Comparison of ENCODE assay signal across 2 cellular contexts in the genomic region with DNA sequence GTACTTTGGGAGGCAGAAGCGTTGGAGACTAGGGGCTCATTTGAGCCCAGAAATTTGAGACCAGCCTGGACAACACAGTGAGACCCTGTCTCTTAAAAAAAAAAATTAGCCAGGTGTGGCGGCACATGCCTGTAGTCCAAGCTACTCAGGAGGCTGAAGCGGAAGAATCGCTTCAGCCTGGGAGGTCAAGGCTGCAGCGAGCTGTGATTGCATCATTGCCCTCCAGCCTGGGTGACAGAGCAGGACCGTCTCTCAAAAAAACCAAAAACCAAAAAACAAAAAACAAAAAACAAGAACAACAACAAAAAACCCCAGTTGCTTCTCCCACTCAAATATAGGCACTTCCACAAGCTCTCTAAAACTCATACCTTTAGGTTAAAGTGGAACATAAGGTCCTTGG.
A peak's percentile ranks its signal among the peaks of the same experiment; 100 is the strongest.
TF ChIP-seq lines count a peak whose summit lies in the region.

No MANE protein-coding gene starts in this region.

TF ChIP-seq in HepG2, 621 proteins besides CTCF, POLR2A, EP300 and RAD21:
- no peak for TF ChIP-seq TBL1XR1 (IDR thresholded peaks at IDR 0.05; ENCODE audit: borderline replicate concordance, low read length, partially characterized antibody)
- no peak for TF ChIP-seq ZNF230 (CRISPR knock-in tag; IDR thresholded peaks at IDR 0.05)
- TF ChIP-seq, protein P1, sequence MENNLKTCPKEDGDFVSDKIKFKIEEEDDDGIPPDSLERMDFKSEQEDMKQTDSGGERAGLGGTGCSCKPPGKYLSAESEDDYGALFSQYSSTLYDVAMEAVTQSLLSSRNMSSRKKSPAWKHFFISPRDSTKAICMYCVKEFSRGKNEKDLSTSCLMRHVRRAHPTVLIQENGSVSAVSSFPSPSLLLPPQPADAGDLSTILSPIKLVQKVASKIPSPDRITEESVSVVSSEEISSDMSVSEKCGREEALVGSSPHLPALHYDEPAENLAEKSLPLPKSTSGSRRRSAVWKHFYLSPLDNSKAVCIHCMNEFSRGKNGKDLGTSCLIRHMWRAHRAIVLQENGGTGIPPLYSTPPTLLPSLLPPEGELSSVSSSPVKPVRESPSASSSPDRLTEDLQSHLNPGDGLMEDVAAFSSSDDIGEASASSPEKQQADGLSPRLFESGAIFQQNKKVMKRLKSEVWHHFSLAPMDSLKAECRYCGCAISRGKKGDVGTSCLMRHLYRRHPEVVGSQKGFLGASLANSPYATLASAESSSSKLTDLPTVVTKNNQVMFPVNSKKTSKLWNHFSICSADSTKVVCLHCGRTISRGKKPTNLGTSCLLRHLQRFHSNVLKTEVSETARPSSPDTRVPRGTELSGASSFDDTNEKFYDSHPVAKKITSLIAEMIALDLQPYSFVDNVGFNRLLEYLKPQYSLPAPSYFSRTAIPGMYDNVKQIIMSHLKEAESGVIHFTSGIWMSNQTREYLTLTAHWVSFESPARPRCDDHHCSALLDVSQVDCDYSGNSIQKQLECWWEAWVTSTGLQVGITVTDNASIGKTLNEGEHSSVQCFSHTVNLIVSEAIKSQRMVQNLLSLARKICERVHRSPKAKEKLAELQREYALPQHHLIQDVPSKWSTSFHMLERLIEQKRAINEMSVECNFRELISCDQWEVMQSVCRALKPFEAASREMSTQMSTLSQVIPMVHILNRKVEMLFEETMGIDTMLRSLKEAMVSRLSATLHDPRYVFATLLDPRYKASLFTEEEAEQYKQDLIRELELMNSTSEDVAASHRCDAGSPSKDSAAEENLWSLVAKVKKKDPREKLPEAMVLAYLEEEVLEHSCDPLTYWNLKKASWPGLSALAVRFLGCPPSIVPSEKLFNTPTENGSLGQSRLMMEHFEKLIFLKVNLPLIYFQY (CRISPR knock-in tag; IDR thresholded peaks at IDR 0.05; ENCODE audit: borderline replicate concordance): no peak
- TF ChIP-seq CEBPB (IDR thresholded peaks at IDR 0.05; ENCODE audit: borderline replicate concordance, low read depth, low read length): peak; percentile 46; the same call in 1 of the 2 replicates
- no peak for TF ChIP-seq ZSCAN9 (CRISPR knock-in tag; IDR thresholded peaks at IDR 0.05; ENCODE audit: borderline replicate concordance)
- no peak for TF ChIP-seq ZNF253 (CRISPR knock-in tag; IDR thresholded peaks at IDR 0.05; ENCODE audit: borderline replicate concordance)
- TF ChIP-seq CEBPG (CRISPR knock-in tag; IDR thresholded peaks at IDR 0.05): 0 out of 2 replicates have a peak, but pooled peaks have one; percentile 30
- TF ChIP-seq, protein P2, sequence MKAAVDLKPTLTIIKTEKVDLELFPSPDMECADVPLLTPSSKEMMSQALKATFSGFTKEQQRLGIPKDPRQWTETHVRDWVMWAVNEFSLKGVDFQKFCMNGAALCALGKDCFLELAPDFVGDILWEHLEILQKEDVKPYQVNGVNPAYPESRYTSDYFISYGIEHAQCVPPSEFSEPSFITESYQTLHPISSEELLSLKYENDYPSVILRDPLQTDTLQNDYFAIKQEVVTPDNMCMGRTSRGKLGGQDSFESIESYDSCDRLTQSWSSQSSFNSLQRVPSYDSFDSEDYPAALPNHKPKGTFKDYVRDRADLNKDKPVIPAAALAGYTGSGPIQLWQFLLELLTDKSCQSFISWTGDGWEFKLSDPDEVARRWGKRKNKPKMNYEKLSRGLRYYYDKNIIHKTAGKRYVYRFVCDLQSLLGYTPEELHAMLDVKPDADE (CRISPR knock-in tag; IDR thresholded peaks at IDR 0.05): no peak
- TF ChIP-seq HDAC6 (IDR thresholded peaks at IDR 0.05; ENCODE audit: low read depth, low read length): no peak
- peak; percentile 38; the same call in 1 of the 2 replicates for TF ChIP-seq ATF7 (IDR thresholded peaks at IDR 0.05)
- no peak for TF ChIP-seq ATF7 (CRISPR knock-in tag; IDR thresholded peaks at IDR 0.05)
- TF ChIP-seq, protein P3, sequence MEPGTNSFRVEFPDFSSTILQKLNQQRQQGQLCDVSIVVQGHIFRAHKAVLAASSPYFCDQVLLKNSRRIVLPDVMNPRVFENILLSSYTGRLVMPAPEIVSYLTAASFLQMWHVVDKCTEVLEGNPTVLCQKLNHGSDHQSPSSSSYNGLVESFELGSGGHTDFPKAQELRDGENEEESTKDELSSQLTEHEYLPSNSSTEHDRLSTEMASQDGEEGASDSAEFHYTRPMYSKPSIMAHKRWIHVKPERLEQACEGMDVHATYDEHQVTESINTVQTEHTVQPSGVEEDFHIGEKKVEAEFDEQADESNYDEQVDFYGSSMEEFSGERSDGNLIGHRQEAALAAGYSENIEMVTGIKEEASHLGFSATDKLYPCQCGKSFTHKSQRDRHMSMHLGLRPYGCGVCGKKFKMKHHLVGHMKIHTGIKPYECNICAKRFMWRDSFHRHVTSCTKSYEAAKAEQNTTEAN (CRISPR knock-in tag; conservative IDR thresholded peaks at IDR 0.05): no peak

TF ChIP-seq in K562, 482 proteins besides CTCF, POLR2A, EP300 and RAD21 (continues in another document):
- peak; percentile 14 for TF ChIP-seq ZFP36 (IDR thresholded peaks at IDR 0.05; ENCODE audit: low read depth, low read length, partially characterized antibody)
- TF ChIP-seq, protein P4, sequence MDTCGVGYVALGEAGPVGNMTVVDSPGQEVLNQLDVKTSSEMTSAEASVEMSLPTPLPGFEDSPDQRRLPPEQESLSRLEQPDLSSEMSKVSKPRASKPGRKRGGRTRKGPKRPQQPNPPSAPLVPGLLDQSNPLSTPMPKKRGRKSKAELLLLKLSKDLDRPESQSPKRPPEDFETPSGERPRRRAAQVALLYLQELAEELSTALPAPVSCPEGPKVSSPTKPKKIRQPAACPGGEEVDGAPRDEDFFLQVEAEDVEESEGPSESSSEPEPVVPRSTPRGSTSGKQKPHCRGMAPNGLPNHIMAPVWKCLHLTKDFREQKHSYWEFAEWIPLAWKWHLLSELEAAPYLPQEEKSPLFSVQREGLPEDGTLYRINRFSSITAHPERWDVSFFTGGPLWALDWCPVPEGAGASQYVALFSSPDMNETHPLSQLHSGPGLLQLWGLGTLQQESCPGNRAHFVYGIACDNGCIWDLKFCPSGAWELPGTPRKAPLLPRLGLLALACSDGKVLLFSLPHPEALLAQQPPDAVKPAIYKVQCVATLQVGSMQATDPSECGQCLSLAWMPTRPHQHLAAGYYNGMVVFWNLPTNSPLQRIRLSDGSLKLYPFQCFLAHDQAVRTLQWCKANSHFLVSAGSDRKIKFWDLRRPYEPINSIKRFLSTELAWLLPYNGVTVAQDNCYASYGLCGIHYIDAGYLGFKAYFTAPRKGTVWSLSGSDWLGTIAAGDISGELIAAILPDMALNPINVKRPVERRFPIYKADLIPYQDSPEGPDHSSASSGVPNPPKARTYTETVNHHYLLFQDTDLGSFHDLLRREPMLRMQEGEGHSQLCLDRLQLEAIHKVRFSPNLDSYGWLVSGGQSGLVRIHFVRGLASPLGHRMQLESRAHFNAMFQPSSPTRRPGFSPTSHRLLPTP (IDR thresholded peaks at IDR 0.05; ENCODE audit: borderline replicate concordance, extremely low read depth, insufficient read length): no peak
- TF ChIP-seq, protein P5, sequence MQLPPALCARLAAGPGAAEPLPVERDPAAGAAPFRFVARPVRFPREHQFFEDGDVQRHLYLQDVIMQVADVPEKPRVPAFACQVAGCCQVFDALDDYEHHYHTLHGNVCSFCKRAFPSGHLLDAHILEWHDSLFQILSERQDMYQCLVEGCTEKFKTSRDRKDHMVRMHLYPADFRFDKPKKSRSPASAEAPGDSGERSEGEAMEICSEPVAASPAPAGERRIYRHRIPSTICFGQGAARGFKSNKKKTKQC (CRISPR knock-in tag; IDR thresholded peaks at IDR 0.05): no peak
- no peak for TF ChIP-seq LARP7 (IDR thresholded peaks at IDR 0.05)
- TF ChIP-seq JUNB (CRISPR knock-in tag; conservative IDR thresholded peaks at IDR 0.05): no peak
- peak; percentile 42; the same call in 1 of the 2 replicates for TF ChIP-seq JUND (IDR thresholded peaks at IDR 0.05; ENCODE audit: borderline replicate concordance, low read depth, low read length)
- TF ChIP-seq JUND (tag; IDR thresholded peaks at IDR 0.05; ENCODE audit: borderline replicate concordance, low read depth, low read length): no peak
- TF ChIP-seq HDAC6 (IDR thresholded peaks at IDR 0.05; ENCODE audit: low read depth, low read length): no peak
- TF ChIP-seq CEBPB (tag; IDR thresholded peaks at IDR 0.05): peak; percentile 77
- TF ChIP-seq HOXB6 (CRISPR knock-in tag; IDR thresholded peaks at IDR 0.05; ENCODE audit: borderline replicate concordance): no peak
- TF ChIP-seq, protein P6, sequence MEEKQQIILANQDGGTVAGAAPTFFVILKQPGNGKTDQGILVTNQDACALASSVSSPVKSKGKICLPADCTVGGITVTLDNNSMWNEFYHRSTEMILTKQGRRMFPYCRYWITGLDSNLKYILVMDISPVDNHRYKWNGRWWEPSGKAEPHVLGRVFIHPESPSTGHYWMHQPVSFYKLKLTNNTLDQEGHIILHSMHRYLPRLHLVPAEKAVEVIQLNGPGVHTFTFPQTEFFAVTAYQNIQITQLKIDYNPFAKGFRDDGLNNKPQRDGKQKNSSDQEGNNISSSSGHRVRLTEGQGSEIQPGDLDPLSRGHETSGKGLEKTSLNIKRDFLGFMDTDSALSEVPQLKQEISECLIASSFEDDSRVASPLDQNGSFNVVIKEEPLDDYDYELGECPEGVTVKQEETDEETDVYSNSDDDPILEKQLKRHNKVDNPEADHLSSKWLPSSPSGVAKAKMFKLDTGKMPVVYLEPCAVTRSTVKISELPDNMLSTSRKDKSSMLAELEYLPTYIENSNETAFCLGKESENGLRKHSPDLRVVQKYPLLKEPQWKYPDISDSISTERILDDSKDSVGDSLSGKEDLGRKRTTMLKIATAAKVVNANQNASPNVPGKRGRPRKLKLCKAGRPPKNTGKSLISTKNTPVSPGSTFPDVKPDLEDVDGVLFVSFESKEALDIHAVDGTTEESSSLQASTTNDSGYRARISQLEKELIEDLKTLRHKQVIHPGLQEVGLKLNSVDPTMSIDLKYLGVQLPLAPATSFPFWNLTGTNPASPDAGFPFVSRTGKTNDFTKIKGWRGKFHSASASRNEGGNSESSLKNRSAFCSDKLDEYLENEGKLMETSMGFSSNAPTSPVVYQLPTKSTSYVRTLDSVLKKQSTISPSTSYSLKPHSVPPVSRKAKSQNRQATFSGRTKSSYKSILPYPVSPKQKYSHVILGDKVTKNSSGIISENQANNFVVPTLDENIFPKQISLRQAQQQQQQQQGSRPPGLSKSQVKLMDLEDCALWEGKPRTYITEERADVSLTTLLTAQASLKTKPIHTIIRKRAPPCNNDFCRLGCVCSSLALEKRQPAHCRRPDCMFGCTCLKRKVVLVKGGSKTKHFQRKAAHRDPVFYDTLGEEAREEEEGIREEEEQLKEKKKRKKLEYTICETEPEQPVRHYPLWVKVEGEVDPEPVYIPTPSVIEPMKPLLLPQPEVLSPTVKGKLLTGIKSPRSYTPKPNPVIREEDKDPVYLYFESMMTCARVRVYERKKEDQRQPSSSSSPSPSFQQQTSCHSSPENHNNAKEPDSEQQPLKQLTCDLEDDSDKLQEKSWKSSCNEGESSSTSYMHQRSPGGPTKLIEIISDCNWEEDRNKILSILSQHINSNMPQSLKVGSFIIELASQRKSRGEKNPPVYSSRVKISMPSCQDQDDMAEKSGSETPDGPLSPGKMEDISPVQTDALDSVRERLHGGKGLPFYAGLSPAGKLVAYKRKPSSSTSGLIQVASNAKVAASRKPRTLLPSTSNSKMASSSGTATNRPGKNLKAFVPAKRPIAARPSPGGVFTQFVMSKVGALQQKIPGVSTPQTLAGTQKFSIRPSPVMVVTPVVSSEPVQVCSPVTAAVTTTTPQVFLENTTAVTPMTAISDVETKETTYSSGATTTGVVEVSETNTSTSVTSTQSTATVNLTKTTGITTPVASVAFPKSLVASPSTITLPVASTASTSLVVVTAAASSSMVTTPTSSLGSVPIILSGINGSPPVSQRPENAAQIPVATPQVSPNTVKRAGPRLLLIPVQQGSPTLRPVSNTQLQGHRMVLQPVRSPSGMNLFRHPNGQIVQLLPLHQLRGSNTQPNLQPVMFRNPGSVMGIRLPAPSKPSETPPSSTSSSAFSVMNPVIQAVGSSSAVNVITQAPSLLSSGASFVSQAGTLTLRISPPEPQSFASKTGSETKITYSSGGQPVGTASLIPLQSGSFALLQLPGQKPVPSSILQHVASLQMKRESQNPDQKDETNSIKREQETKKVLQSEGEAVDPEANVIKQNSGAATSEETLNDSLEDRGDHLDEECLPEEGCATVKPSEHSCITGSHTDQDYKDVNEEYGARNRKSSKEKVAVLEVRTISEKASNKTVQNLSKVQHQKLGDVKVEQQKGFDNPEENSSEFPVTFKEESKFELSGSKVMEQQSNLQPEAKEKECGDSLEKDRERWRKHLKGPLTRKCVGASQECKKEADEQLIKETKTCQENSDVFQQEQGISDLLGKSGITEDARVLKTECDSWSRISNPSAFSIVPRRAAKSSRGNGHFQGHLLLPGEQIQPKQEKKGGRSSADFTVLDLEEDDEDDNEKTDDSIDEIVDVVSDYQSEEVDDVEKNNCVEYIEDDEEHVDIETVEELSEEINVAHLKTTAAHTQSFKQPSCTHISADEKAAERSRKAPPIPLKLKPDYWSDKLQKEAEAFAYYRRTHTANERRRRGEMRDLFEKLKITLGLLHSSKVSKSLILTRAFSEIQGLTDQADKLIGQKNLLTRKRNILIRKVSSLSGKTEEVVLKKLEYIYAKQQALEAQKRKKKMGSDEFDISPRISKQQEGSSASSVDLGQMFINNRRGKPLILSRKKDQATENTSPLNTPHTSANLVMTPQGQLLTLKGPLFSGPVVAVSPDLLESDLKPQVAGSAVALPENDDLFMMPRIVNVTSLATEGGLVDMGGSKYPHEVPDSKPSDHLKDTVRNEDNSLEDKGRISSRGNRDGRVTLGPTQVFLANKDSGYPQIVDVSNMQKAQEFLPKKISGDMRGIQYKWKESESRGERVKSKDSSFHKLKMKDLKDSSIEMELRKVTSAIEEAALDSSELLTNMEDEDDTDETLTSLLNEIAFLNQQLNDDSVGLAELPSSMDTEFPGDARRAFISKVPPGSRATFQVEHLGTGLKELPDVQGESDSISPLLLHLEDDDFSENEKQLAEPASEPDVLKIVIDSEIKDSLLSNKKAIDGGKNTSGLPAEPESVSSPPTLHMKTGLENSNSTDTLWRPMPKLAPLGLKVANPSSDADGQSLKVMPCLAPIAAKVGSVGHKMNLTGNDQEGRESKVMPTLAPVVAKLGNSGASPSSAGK (IDR thresholded peaks at IDR 0.05): no peak
- TF ChIP-seq, protein P7, sequence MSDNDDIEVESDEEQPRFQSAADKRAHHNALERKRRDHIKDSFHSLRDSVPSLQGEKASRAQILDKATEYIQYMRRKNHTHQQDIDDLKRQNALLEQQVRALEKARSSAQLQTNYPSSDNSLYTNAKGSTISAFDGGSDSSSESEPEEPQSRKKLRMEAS (CRISPR knock-in tag; IDR thresholded peaks at IDR 0.05): no peak
- TF ChIP-seq CBFA2T2 (conservative IDR thresholded peaks at IDR 0.05): no peak
- no peak for TF ChIP-seq HSF4 (CRISPR knock-in tag; IDR thresholded peaks at IDR 0.05; ENCODE audit: borderline replicate concordance)
- no peak for TF ChIP-seq TFAM (CRISPR knock-in tag; conservative IDR thresholded peaks at IDR 0.05)
- TF ChIP-seq POLR3A (IDR thresholded peaks at IDR 0.05; ENCODE audit: borderline replicate concordance, extremely low read depth, insufficient read depth, insufficient read length): no peak
- no peak for TF ChIP-seq LCOR (CRISPR knock-in tag; IDR thresholded peaks at IDR 0.05)
- TF ChIP-seq RBBP5 (IDR thresholded peaks at IDR 0.05; ENCODE audit: borderline replicate concordance, insufficient read depth, low read length, poor library complexity, severe bottlenecking): no peak
- no peak for TF ChIP-seq MTA3 (IDR thresholded peaks at IDR 0.05; ENCODE audit: borderline replicate concordance)
- peak; percentile 66 for TF ChIP-seq CEBPG (CRISPR knock-in tag; IDR thresholded peaks at IDR 0.05)
- peak; percentile 87 to 89 for TF ChIP-seq CEBPG (tag; conservative IDR thresholded peaks at IDR 0.05 in 1 of 2, IDR thresholded peaks at IDR 0.05 in 1 of 2)
- no peak for TF ChIP-seq GTF2F1 (IDR thresholded peaks at IDR 0.05; ENCODE audit: low read depth, low read length)
- no peak for TF ChIP-seq STAT5B (CRISPR knock-in tag; IDR thresholded peaks at IDR 0.05)
- no peak for TF ChIP-seq ZNF282 (CRISPR knock-in tag; IDR thresholded peaks at IDR 0.05)
